ENCODE assay signal across 1 cellular context in the genomic region with DNA sequence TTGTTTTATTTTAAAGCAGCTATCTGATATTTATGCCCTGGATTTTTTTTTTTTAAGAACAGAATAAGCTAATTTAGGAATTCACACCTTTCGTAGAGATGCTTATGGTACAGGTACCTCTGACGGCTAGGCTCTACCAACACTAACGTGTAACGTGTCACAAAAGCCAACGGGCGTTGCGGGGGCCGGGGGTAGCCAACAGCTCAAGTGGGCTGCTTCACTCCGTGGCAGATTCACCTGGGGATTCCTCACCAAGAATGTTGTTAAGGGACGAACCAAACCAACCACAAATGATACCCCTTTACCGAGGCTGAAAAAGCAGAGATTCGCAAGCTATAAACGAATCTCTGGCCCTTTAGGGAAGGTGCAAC.
TF ChIP-seq lines count a peak whose summit lies in the region.

No MANE protein-coding gene starts in this region.

TF ChIP-seq in GM12878, 131 proteins besides CTCF, POLR2A, EP300 and RAD21:
- TF ChIP-seq IKZF1 (conservative IDR thresholded peaks at IDR 0.05) (no peak), FOXK2 (IDR thresholded peaks at IDR 0.05) (no peak), TCF7 (IDR thresholded peaks at IDR 0.05; ENCODE audit: borderline replicate concordance) (no peak), GABPA (IDR thresholded peaks at IDR 0.05; ENCODE audit: low read depth) (no peak), POLR2AphosphoS5 (IDR thresholded peaks at IDR 0.05; ENCODE audit: low read length) (no peak), NFIC (IDR thresholded peaks at IDR 0.05; ENCODE audit: low read depth, low read length) (no peak), CEBPB (IDR thresholded peaks at IDR 0.05; ENCODE audit: borderline replicate concordance in 1 of 2, low read depth in 2 of 2, low read length in 2 of 2) (no peak)
- TF ChIP-seq, protein P1, sequence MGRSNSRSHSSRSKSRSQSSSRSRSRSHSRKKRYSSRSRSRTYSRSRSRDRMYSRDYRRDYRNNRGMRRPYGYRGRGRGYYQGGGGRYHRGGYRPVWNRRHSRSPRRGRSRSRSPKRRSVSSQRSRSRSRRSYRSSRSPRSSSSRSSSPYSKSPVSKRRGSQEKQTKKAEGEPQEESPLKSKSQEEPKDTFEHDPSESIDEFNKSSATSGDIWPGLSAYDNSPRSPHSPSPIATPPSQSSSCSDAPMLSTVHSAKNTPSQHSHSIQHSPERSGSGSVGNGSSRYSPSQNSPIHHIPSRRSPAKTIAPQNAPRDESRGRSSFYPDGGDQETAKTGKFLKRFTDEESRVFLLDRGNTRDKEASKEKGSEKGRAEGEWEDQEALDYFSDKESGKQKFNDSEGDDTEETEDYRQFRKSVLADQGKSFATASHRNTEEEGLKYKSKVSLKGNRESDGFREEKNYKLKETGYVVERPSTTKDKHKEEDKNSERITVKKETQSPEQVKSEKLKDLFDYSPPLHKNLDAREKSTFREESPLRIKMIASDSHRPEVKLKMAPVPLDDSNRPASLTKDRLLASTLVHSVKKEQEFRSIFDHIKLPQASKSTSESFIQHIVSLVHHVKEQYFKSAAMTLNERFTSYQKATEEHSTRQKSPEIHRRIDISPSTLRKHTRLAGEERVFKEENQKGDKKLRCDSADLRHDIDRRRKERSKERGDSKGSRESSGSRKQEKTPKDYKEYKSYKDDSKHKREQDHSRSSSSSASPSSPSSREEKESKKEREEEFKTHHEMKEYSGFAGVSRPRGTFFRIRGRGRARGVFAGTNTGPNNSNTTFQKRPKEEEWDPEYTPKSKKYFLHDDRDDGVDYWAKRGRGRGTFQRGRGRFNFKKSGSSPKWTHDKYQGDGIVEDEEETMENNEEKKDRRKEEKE (IDR thresholded peaks at IDR 0.05) = no peak
